In genomic region chr2:14994721-14995120, GRCh38 we compare ENCODE assay signal across 23 cellular contexts.
"Had no signal": no experiment of that assay in that cellular context is flagged by ENCODE, and none has a peak within 500 bp of the region (broad histone marks: within the 10 kb centered on the region; RNA-seq: fewer than 3 reads in every experiment).

No MANE protein-coding gene starts in this region.

- H2AFZ ChIP-seq: neural progenitor cell, parathyroid adenoma had no signal

- H3K27me3 ChIP-seq: neural progenitor cell, ovary, right lobe of liver, sigmoid colon, stomach, thyroid gland, tibial nerve, upper lobe of left lung, vagina had no signal

- H3K27ac ChIP-seq: neural progenitor cell, ovary, parathyroid adenoma, psoas muscle, right lobe of liver, sigmoid colon, stomach, thoracic aorta, thyroid gland, tibial nerve, upper lobe of left lung, vagina had no signal

- H3K4me2 ChIP-seq: neural progenitor cell had no signal

- H3K79me2 ChIP-seq: parathyroid adenoma had no signal

- DNase-seq: occipital lobe; ovary; posterior cingulate gyrus; psoas muscle; right cardiac atrium; right lobe of liver; sigmoid colon; small intestine; stimulated activated CD4-positive, alpha-beta T cell treated with anti-CD3 and anti-CD28 coated beads, Interleukin-15, amount 100 ng/mL, for 24 hours; stimulated activated CD4-positive, alpha-beta T cell treated with anti-CD3 and anti-CD28 coated beads, Interleukin-2, amount 100 ng/mL, for 24 hours; stimulated activated CD4-positive, alpha-beta T cell treated with anti-CD3 and anti-CD28 coated beads, Interleukin-2, amount 100 ng/mL, for 48 hours; stimulated activated CD4-positive, alpha-beta T cell treated with anti-CD3 and anti-CD28 coated beads, Interleukin-4, amount 100 ng/mL, for 24 hours; stimulated activated naive B cell treated with anti-CD40 and anti-IgM and Interleukin-4, amounts not matched to agents 10 μg/mL and 1 μg/mL and 100 μg/mL, for 72 hours; stimulated activated naive CD4-positive, alpha-beta T cell treated with Interleukin-2 at 50 U/mL for 16 hours; stomach; thyroid gland; trophoblast cell; upper lobe of left lung had no signal

- H3K4me1 ChIP-seq: neural progenitor cell, parathyroid adenoma, psoas muscle, right lobe of liver, sigmoid colon, stomach, thyroid gland, tibial nerve, upper lobe of left lung, vagina had no signal

- H3K9ac ChIP-seq: neural progenitor cell, parathyroid adenoma had no signal

- H3K9me3 ChIP-seq: ovary, psoas muscle, right lobe of liver, sigmoid colon, stomach, thoracic aorta, thyroid gland, tibial nerve, upper lobe of left lung, vagina had no signal

- H3K36me3 ChIP-seq: neural progenitor cell, ovary, right lobe of liver, sigmoid colon, stomach, thoracic aorta, thyroid gland, tibial nerve, upper lobe of left lung, vagina had no signal

- H3K4me3 ChIP-seq: neural progenitor cell, ovary, psoas muscle, right lobe of liver, sigmoid colon, stomach, thoracic aorta, thyroid gland, tibial nerve, upper lobe of left lung, vagina had no signal

- ATAC-seq: psoas muscle, right cardiac atrium, right lobe of liver had no signal
